ENCODE assay signal across 1 cellular context in genomic region chr14:31457665-31458659, GRCh38.
TF ChIP-seq lines count a peak whose summit lies in the region.

No MANE protein-coding gene starts in this region.

TF ChIP-seq in IMR-90, 13 proteins besides CTCF, POLR2A, EP300 and RAD21:
- TF ChIP-seq CHD1 (IDR thresholded peaks at IDR 0.05; ENCODE audit: low read depth, low read length) (no peak), MAFK (IDR thresholded peaks at IDR 0.05; ENCODE audit: low read depth, low read length) (no peak), NFE2L2 (IDR thresholded peaks at IDR 0.05; ENCODE audit: low read depth, low read length) (no peak), CEBPB (IDR thresholded peaks at IDR 0.05; ENCODE audit: low read depth, low read length) (no peak), ELK1 (IDR thresholded peaks at IDR 0.05; ENCODE audit: borderline replicate concordance, low read depth, low read length) (no peak), FOS (IDR thresholded peaks at IDR 0.05; ENCODE audit: low read depth, low read length) (no peak), BHLHE40 (IDR thresholded peaks at IDR 0.05; ENCODE audit: low read depth, low read length) (no peak), RFX5 (IDR thresholded peaks at IDR 0.05; ENCODE audit: low read depth, low read length) (no peak), USF2 (IDR thresholded peaks at IDR 0.05; ENCODE audit: low read depth, low read length) (no peak), SMC3 (IDR thresholded peaks at IDR 0.05; ENCODE audit: low read depth, low read length) (no peak), MAZ (IDR thresholded peaks at IDR 0.05; ENCODE audit: borderline replicate concordance, low read depth, low read length) (no peak), RCOR1 (IDR thresholded peaks at IDR 0.05; ENCODE audit: insufficient replicate concordance, low read length) (no peak), MXI1 (IDR thresholded peaks at IDR 0.05; ENCODE audit: borderline replicate concordance, low read depth, low read length) (no peak)
